ENCODE assay signal across 9 cellular contexts in genomic region chr6:24205020-24205492, GRCh38.
A peak's percentile ranks its signal among the peaks of the same experiment; 100 is the strongest.
DNase-seq lines count a peak whose midpoint lies in the region; ATAC-seq, FAIRE-seq and TF ChIP-seq lines count a peak whose summit lies in the region.
"Had no signal": no experiment of that assay in that cellular context is flagged by ENCODE, and none has a peak within 500 bp of the region (broad histone marks: within the 10 kb centered on the region; RNA-seq: fewer than 3 reads in every experiment).

No MANE protein-coding gene starts in this region.

- no peaks in the 10 kb centered on the region for H3K9me2 ChIP-seq in SU-DHL-6 (replicated peaks; ENCODE audit: insufficient read depth, low read length)

- H3F3A ChIP-seq in SU-DHL-6 (ENCODE audit: insufficient read depth), result no peaks in the 10 kb centered on the region

- no peaks in the 10 kb centered on the region for H3K79me2 ChIP-seq in SU-DHL-6 (ENCODE audit: insufficient read depth, low read length)

- no peaks in the 10 kb centered on the region for H3K4me1 ChIP-seq in small intestine (ENCODE audit: control insufficient read depth in 2 of 2, insufficient read depth in 1 of 2, low read depth in 1 of 2, low read length in 1 of 2)

- H4K20me1 ChIP-seq in SU-DHL-6 (ENCODE audit: low read depth, low read length), result no peaks in the 10 kb centered on the region

- H3K36me3 Mint-ChIP-seq in activated T-helper 1 cell treated with anti-CD3 and anti-CD28 coated beads, Interleukin-12 subunit alpha, Interleukin-12 subunit beta, Interleukin-2, Interleukin-4 antibody, amounts not matched to agents 30 ng/mL and 10 ng/mL and 1 ng/mL, durations not matched to agents 14 hours and 24 hours and 36 hours (ENCODE audit: low read depth), result no peaks in the 10 kb centered on the region
- H3K36me3 Mint-ChIP-seq: T-cell had no signal

- H3K4me3 Mint-ChIP-seq in activated T-helper 1 cell treated with anti-CD3 and anti-CD28 coated beads, Interleukin-12 subunit alpha, Interleukin-12 subunit beta, Interleukin-2, Interleukin-4 antibody, amounts not matched to agents 30 ng/mL and 10 ng/mL and 1 ng/mL, durations not matched to agents 14 hours and 24 hours and 36 hours, result no peak overlapping the region
- H3K4me3 Mint-ChIP-seq: T-cell had no signal

- WGBS in small intestine, 3 donors, result 3 to 5% (median 4%) methylated on average over 4 of the region's 4 CpGs

- no peaks in the 10 kb centered on the region for H3K9me3 ChIP-seq in SU-DHL-6 (ENCODE audit: insufficient read depth, low read length)
- H3K9me3 ChIP-seq in small intestine (ENCODE audit: control insufficient read depth, low read depth), result no peaks in the 10 kb centered on the region

- DNase-seq in D341Med (ENCODE audit: low spot score) (peak; percentile 46), NCI-H1105 treated with DMSO at 0.1 percent for 48 hours (lab: John Stamatoyannopoulos, UW) (peak; percentile 79), germinal center (ENCODE audit: low spot score) (peak; percentile 15), small intestine (peak; percentile 26), T1000 (lab: John Stamatoyannopoulos, UW) (no peak)
- no peak for DNase-seq in activated T-helper 1 cell treated with anti-CD3 and anti-CD28 coated beads, Interleukin-12 subunit alpha, Interleukin-12 subunit beta, Interleukin-2, Interleukin-4 antibody, amounts not matched to agents 30 ng/mL and 10 ng/mL and 1 ng/mL, durations not matched to agents 14 hours and 24 hours and 36 hours (ENCODE audit: low spot score)

- H3K27me3 Mint-ChIP-seq in activated T-helper 1 cell treated with anti-CD3 and anti-CD28 coated beads, Interleukin-12 subunit alpha, Interleukin-12 subunit beta, Interleukin-2, Interleukin-4 antibody, amounts not matched to agents 30 ng/mL and 10 ng/mL and 1 ng/mL, durations not matched to agents 14 hours and 24 hours and 36 hours (ENCODE audit: insufficient read depth), result peaks cover 7% of the 10 kb centered on the region

- H3K9me3 Mint-ChIP-seq in activated T-helper 1 cell treated with anti-CD3 and anti-CD28 coated beads, Interleukin-12 subunit alpha, Interleukin-12 subunit beta, Interleukin-2, Interleukin-4 antibody, amounts not matched to agents 30 ng/mL and 10 ng/mL and 1 ng/mL, durations not matched to agents 14 hours and 24 hours and 36 hours, result no peaks in the 10 kb centered on the region
- H3K9me3 Mint-ChIP-seq: T-cell had no signal

- peak; percentile 76 for ATAC-seq in GM19468 (IDR thresholded peaks at IDR 0.05; ENCODE audit: extremely low read depth, unreplicated experiment)
- ATAC-seq: T-cell had no signal

- no peak overlapping the region for H3K4me2 ChIP-seq in SU-DHL-6 (ENCODE audit: low read depth, low read length, poor library complexity, severe bottlenecking)

- intact Hi-C loops in activated T-helper 1 cell treated with anti-CD3 and anti-CD28 coated beads, Interleukin-12 subunit alpha, Interleukin-12 subunit beta, Interleukin-2, Interleukin-4 antibody, amounts not matched to agents 30 ng/mL and 10 ng/mL and 1 ng/mL, durations not matched to agents 14 hours and 24 hours and 36 hours (cut with micrococcal nuclease), result no loop called here

- H2AFZ ChIP-seq in SU-DHL-6 (ENCODE audit: low read depth, low read length, severe bottlenecking), result no peak overlapping the region

- H3K27me3 ChIP-seq in SU-DHL-6 (ENCODE audit: low read length), result no peaks in the 10 kb centered on the region
- H3K27me3 ChIP-seq in small intestine (ENCODE audit: control insufficient read depth in 2 of 2, insufficient read depth in 2 of 2, low read length in 2 of 2), result no peaks in the 10 kb centered on the region

- TF ChIP-seq CTCF in SU-DHL-6 (IDR thresholded peaks at IDR 0.05; ENCODE audit: insufficient read depth, low read length, poor library complexity, severe bottlenecking), result peak; percentile 72

- H3K36me3 ChIP-seq in SU-DHL-6 (ENCODE audit: low read length) (no peaks in the 10 kb centered on the region), small intestine (ENCODE audit: control insufficient read depth in 2 of 2, insufficient read depth in 2 of 2, low read length in 2 of 2) (no peaks in the 10 kb centered on the region)

- no peak overlapping the region for H3K27ac Mint-ChIP-seq in activated T-helper 1 cell treated with anti-CD3 and anti-CD28 coated beads, Interleukin-12 subunit alpha, Interleukin-12 subunit beta, Interleukin-2, Interleukin-4 antibody, amounts not matched to agents 30 ng/mL and 10 ng/mL and 1 ng/mL, durations not matched to agents 14 hours and 24 hours and 36 hours
- H3K27ac Mint-ChIP-seq: T-cell had no signal

- H3K4me1 Mint-ChIP-seq in activated T-helper 1 cell treated with anti-CD3 and anti-CD28 coated beads, Interleukin-12 subunit alpha, Interleukin-12 subunit beta, Interleukin-2, Interleukin-4 antibody, amounts not matched to agents 30 ng/mL and 10 ng/mL and 1 ng/mL, durations not matched to agents 14 hours and 24 hours and 36 hours (ENCODE audit: low read depth), result no peaks in the 10 kb centered on the region
- H3K4me1 Mint-ChIP-seq: T-cell had no signal

- no peak overlapping the region for H3K27ac ChIP-seq in SU-DHL-6 (ENCODE audit: low read depth, low read length)
- H3K27ac ChIP-seq in small intestine (ENCODE audit: low read depth in 1 of 2, low read length in 1 of 2), result no peak overlapping the region

- no peak for FAIRE-seq in small intestine (lab: Jason Lieb, UNC)

- H3K9ac ChIP-seq in SU-DHL-6 (ENCODE audit: low read length), result no peak overlapping the region

- no peak overlapping the region for H3K4me3 ChIP-seq in SU-DHL-6 (ENCODE audit: insufficient read depth, low read length, poor library complexity, severe bottlenecking)
- no peak overlapping the region for H3K4me3 ChIP-seq in small intestine (ENCODE audit: low read depth in 1 of 2, low read length in 2 of 2)

Comparison
In these comparisons a context has a peak if more than half of its experiments do, and no peak if none do; other contexts are left out.
1. DNase-seq: peak in D341Med (single experiment), NCI-H1105 treated with DMSO at 0.1 percent for 48 hours (single experiment), germinal center (single experiment) and small intestine (single experiment); none in T1000 (single experiment) and activated T-helper 1 cell treated with anti-CD3 and anti-CD28 coated beads, Interleukin-12 subunit alpha, Interleukin-12 subunit beta, Interleukin-2, Interleukin-4 antibody, amounts not matched to agents 30 ng/mL and 10 ng/mL and 1 ng/mL, durations not matched to agents 14 hours and 24 hours and 36 hours (single experiment).